ENCODE assay signal across 1 cellular context in genomic region chr12:47328831-47329545, GRCh38.
TF ChIP-seq lines count a peak whose summit lies in the region.

No MANE protein-coding gene starts in this region.

TF ChIP-seq in IMR-90, 13 proteins besides CTCF, POLR2A, EP300 and RAD21:
- TF ChIP-seq FOS (IDR thresholded peaks at IDR 0.05; ENCODE audit: low read depth, low read length) (no peak), MAFK (IDR thresholded peaks at IDR 0.05; ENCODE audit: low read depth, low read length) (peak; percentile 17; the same call in 1 of the 2 replicates)
TF ChIP-seq in IMR-90: peak in this region for 1.
